In the genomic region with DNA sequence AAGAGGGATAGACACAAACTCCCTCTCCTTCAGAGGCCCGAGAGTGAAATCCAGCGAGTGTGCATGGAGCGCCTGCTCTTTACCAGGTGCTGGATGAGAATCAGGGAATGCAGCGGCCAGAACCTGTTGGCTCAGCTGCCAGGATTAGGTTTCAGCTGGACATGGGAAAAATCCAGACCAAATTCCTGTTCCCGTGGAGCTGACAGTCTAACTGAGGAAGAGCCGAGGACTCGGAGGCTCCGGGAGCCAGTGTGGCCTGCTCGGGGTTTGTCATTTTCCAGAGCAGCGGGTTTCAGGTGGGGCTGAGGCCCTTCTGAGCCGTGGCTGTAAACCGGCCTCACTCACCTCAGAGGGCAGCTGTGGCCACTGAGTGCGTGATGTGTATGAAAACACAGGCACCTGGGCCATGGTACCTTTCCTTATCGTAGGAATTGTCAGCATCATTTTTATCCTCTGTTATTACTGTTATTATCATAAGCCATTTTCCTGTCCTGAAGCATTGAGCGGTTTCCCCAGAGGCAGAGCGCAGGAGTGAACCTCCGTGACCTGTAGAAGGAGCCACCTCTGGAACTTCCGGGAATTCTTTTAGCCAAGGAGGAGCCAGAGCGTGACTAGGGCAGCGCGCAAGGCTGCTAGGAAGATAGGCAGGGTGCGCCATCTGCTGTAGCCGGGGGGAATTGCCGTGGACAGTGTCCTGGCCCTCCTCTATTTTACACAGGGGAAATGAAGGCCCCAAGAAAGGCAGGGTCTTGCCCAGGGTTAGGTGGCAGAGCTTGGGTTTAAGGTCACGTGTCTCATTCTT, we compare ENCODE assay signal across 8 cellular contexts.
DNase-seq lines count a peak whose midpoint lies in the region; FAIRE-seq lines count a peak whose summit lies in the region.

No MANE protein-coding gene starts in this region.

- peak; percentile 29 for FAIRE-seq in endometrium (lab: Jason Lieb, UNC)

- DNase-seq in Ammon's horn (ENCODE audit: low spot score) (peak; percentile 91), GM19238 (ENCODE audit: insufficient read length, low spot score) (peak; percentile 72), HUDEP-2 (lab: John Stamatoyannopoulos, UW; ENCODE audit: unreplicated experiment in 76 of 76) (peak in 70 of 76 experiments; percentile 14 to 82 (median 60)), NOMO-1 treated with DMSO at 0.1 percent for 48 hours (lab: John Stamatoyannopoulos, UW; ENCODE audit: unreplicated experiment) (peak; percentile 68), midbrain (lab: John Stamatoyannopoulos, UW) (peak; percentile 84)
- DNase-seq in activated CD8-positive, alpha-beta memory T cell treated with anti-CD3 and anti-CD28 coated beads, Interleukin-2, amount 50 U/mL, for 24 hours (ENCODE audit: extremely low read depth): peak; percentile 63
- peak; percentile 46 to 58 for DNase-seq in stimulated activated CD8-positive, alpha-beta memory T cell treated with anti-CD3 and anti-CD28 coated beads, Interleukin-15, amount 100 ng/mL, for 48 hours (ENCODE audit: low read depth in 2 of 2)

Comparison
In these comparisons a context has a peak if more than half of its experiments do, and no peak if none do; other contexts are left out.
1. Peak in every context shown above with its lines: DNase-seq.